11 cellular contexts compared by ENCODE assay signal in genomic region chr9:134852906-134853654, GRCh38. TPM values are rescaled to one million over a fixed set of nuclear protein-coding genes. Genes with fewer than 3 reads are reported as not detected.
"Had no signal": no experiment of that assay in that cellular context is flagged by ENCODE, and none has a peak within 500 bp of the region (broad histone marks: within the 10 kb centered on the region; RNA-seq: fewer than 3 reads in every experiment).

No MANE protein-coding gene starts in this region.

- H3K27me3 ChIP-seq: body of pancreas had no signal

- H3K27ac ChIP-seq: body of pancreas, skin epidermis, stomach had no signal

- H3K4me3 ChIP-seq: body of pancreas, skin epidermis, stomach had no signal

- ATAC-seq: body of pancreas, left colon had no signal

- H3K36me3 ChIP-seq: stomach had no signal

- H3K4me1 ChIP-seq: body of pancreas, stomach had no signal

- H3K9me3 ChIP-seq: body of pancreas had no signal

- DNase-seq: erythroblast; hypothalamus; left colon; nephron progenitor cell; stimulated activated CD4-positive, alpha-beta T cell treated with anti-CD3 and anti-CD28 coated beads, Interleukin-4, amount 100 ng/mL, for 4 hours; stomach had no signal

RNA-seq across cellular contexts. Expression of gene FCN2, which starts 27.5 kb away (rescaled TPM):
- total RNA-seq: activated T-helper 2 cell treated with anti-CD3 and anti-CD28 coated beads, Interferon-gamma antibody, Interleukin-2, Interleukin-4, amounts not matched to agents 10 μg/mL and 5 μg/mL and 100 μg/mL, durations not matched to agents 14 hours and 24 hours and 36 hours; body of pancreas; left colon; renal cortical epithelial cell; stomach; T-helper 2 cell treated with Interferon-gamma antibody and Interleukin-4, amounts not matched to agents 100 ng/mL and 5 ng/mL, for 36 hours had no signal
